Comparison of ENCODE assay signal across 24 cellular contexts in genomic region chr12:96809522-96809921, GRCh38.
"Had no signal": no experiment of that assay in that cellular context is flagged by ENCODE, and none has a peak within 500 bp of the region (broad histone marks: within the 10 kb centered on the region; RNA-seq: fewer than 3 reads in every experiment).

No MANE protein-coding gene starts in this region.

- H3K4me1 ChIP-seq: ascending aorta, gastroesophageal sphincter, heart left ventricle, spleen, upper lobe of right lung had no signal

- H3K4me3 ChIP-seq: ascending aorta, coronary artery, gastroesophageal sphincter, heart left ventricle, spleen, thoracic aorta, upper lobe of right lung had no signal

- FAIRE-seq: endometrium, kidney had no signal

- H3K9me3 ChIP-seq: thoracic aorta, upper lobe of right lung had no signal

- H3K4me1 Mint-ChIP-seq: central memory CD8-positive, alpha-beta T cell; nephron; stimulated activated memory B cell treated with anti-CD40 and anti-IgM and Interleukin-4, amounts not matched to agents 10 μg/mL and 1 μg/mL and 100 μg/mL, for 72 hours had no signal

- H3K27me3 ChIP-seq: ascending aorta, gastroesophageal sphincter, heart left ventricle, spleen, upper lobe of right lung had no signal

- ATAC-seq: activated T-cell treated with anti-CD3 and anti-CD28 coated beads, Interleukin-2, amount 50 U/mL, for 4 hours; esophagus mucosa; gastroesophageal sphincter; heart left ventricle; left lobe of liver; stimulated activated memory B cell treated with anti-CD40 and anti-IgM and Interleukin-4, amounts not matched to agents 10 μg/mL and 1 μg/mL and 100 μg/mL, for 72 hours; upper lobe of right lung had no signal

- H3K36me3 Mint-ChIP-seq: stimulated activated memory B cell treated with anti-CD40 and anti-IgM and Interleukin-4, amounts not matched to agents 10 μg/mL and 1 μg/mL and 100 μg/mL, for 72 hours had no signal

- H3K27ac ChIP-seq: ascending aorta, coronary artery, gastroesophageal sphincter, heart left ventricle, spleen, thoracic aorta, upper lobe of right lung had no signal

- DNase-seq: activated CD4-positive, alpha-beta T cell treated with anti-CD3 and anti-CD28 coated beads, Interleukin-2, amount 50 U/mL, for 1 hour; activated CD4-positive, CD25-positive, alpha-beta regulatory T cell treated with anti-CD3 and anti-CD28 coated beads, Interleukin-2, amount 50 U/mL, for 72 hours; activated CD8-positive, alpha-beta memory T cell treated with anti-CD3 and anti-CD28 coated beads, Interleukin-2, amount 50 U/mL, for 4 hours; activated naive CD4-positive, alpha-beta T cell treated with anti-CD3 and anti-CD28 coated beads for 36 hours; activated T-cell treated with anti-CD3 and anti-CD28 coated beads, Interleukin-2, amount 50 U/mL, for 4 hours; heart left ventricle; kidney; midbrain; occipital lobe; posterior cingulate gyrus; retina; spleen; stimulated activated CD4-positive, alpha-beta T cell treated with anti-CD3 and anti-CD28 coated beads, Interleukin-4, amount 100 ng/mL, for 4 hours; upper lobe of right lung had no signal

- H3K36me3 ChIP-seq: ascending aorta, gastroesophageal sphincter, heart left ventricle, spleen, thoracic aorta, upper lobe of right lung had no signal

- H3K9me3 Mint-ChIP-seq: central memory CD8-positive, alpha-beta T cell had no signal

- H3K4me3 Mint-ChIP-seq: activated naive CD4-positive, alpha-beta T cell treated with anti-CD3 and anti-CD28 coated beads for 36 hours; activated T-cell treated with anti-CD3 and anti-CD28 coated beads, Interleukin-2, amount 50 U/mL, for 4 hours; central memory CD8-positive, alpha-beta T cell; nephron; stimulated activated memory B cell treated with anti-CD40 and anti-IgM and Interleukin-4, amounts not matched to agents 10 μg/mL and 1 μg/mL and 100 μg/mL, for 72 hours had no signal

- H3K27ac Mint-ChIP-seq: activated naive CD4-positive, alpha-beta T cell treated with anti-CD3 and anti-CD28 coated beads for 36 hours; nephron; stimulated activated memory B cell treated with anti-CD40 and anti-IgM and Interleukin-4, amounts not matched to agents 10 μg/mL and 1 μg/mL and 100 μg/mL, for 72 hours had no signal
